Comparison of ENCODE assay signal across 15 cellular contexts in genomic region chr6:149220882-149221773, GRCh38.
"Had no signal": no experiment of that assay in that cellular context is flagged by ENCODE, and none has a peak within 500 bp of the region (broad histone marks: within the 10 kb centered on the region; RNA-seq: fewer than 3 reads in every experiment).

No MANE protein-coding gene starts in this region.

- DNase-seq: activated CD4-positive, alpha-beta T cell treated with anti-CD3 and anti-CD28 coated beads for 1 hour; activated CD8-positive, alpha-beta memory T cell treated with anti-CD3 and anti-CD28 coated beads for 24 hours; activated CD8-positive, alpha-beta memory T cell treated with anti-CD3 and anti-CD28 coated beads, Interleukin-2, amount 50 U/mL, for 48 hours; activated gamma-delta T cell treated with Interleukin-2 at 50 U/mL for 16 hours; activated T-cell treated with anti-CD3 and anti-CD28 coated beads, Interleukin-2, amount 50 U/mL, for 72 hours; adrenal gland; effector CD4-positive, alpha-beta T cell; naive B cell; sigmoid colon; stimulated activated naive CD4-positive, alpha-beta T cell; T-helper 2 cell; WERI-Rb-1 had no signal

- H3K27ac ChIP-seq: adrenal gland, coronary artery, esophagus muscularis mucosa, sigmoid colon, WERI-Rb-1 had no signal

- ATAC-seq: activated naive CD4-positive, alpha-beta T cell treated with anti-CD3 and anti-CD28 coated beads, Interleukin-2, amount 50 U/mL, for 72 hours; activated T-cell treated with anti-CD3 and anti-CD28 coated beads, Interleukin-2, amount 50 U/mL, for 72 hours had no signal

- H3K4me3 ChIP-seq: adrenal gland, coronary artery, esophagus muscularis mucosa, sigmoid colon had no signal

- H3K4me1 ChIP-seq: adrenal gland had no signal

- H3K36me3 ChIP-seq: adrenal gland, esophagus muscularis mucosa, sigmoid colon, WERI-Rb-1 had no signal

- H3K9me3 ChIP-seq: adrenal gland, esophagus muscularis mucosa, sigmoid colon had no signal

- H3K27me3 ChIP-seq: adrenal gland, esophagus muscularis mucosa, sigmoid colon had no signal
